In the genomic region with DNA sequence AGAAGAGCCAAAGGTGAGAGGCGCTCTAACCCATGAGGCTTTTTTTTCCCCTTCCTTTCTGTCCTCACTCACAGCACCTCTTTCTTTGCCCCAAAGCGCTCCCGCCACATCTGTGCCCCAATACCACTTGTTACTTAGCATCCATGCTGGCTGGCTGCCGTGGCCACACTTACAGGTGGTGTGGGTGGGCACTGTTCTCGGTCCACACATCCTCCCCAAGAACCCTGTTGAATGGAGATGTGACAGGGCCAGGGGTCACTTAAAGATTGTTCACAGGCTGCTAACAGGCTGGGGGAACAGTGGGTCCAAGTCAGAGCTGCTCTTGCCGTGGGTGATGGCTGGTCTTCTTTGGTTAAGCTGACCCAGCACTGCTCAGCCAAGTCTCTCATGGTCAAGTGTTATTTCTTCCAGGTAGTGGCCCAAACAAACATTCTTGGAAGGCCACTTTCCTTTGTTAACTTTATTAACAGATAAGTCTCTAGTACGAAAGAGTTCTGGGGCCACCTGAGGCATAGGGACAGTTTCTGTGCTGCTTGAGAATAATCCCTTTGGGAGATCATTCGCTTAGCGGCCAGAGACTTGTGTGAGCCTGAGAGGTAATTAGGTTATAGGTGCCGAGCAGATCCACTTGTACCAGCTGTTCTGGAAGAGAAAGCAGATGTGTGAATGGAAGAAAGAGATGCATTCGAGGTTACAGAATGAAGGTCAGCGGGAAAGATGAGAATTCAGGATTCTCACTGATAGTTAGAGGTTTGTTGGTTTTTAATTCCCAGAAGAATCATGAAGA, we compare ENCODE assay signal across 19 cellular contexts.
"Had no signal": no experiment of that assay in that cellular context is flagged by ENCODE, and none has a peak within 500 bp of the region (broad histone marks: within the 10 kb centered on the region; RNA-seq: fewer than 3 reads in every experiment).

No MANE protein-coding gene starts in this region.

- H3K4me3 ChIP-seq: adrenal gland, cardiac muscle cell, prostate gland, suprapubic skin had no signal

- DNase-seq: activated CD4-positive, alpha-beta T cell treated with anti-CD3 and anti-CD28 coated beads, Interleukin-2, amount 50 U/mL, for 48 hours; activated CD4-positive, CD25-positive, alpha-beta regulatory T cell treated with anti-CD3 and anti-CD28 coated beads, Interleukin-2, amount 50 U/mL, for 72 hours; activated CD8-positive, alpha-beta memory T cell treated with anti-CD3 and anti-CD28 coated beads, Interleukin-2, amount 10 ng/mL, durations not matched to agents 7 days and 5 days; activated naive CD4-positive, alpha-beta T cell treated with anti-CD3 and anti-CD28 coated beads, Interleukin-2, amount 10 ng/mL, durations not matched to agents 7 days and 5 days; activated T-cell treated with anti-CD3 and anti-CD28 coated beads, Interleukin-2, amount 50 U/mL, for 24 hours; adrenal gland; erythroblast; nucleus accumbens; right cardiac atrium; small intestine; stimulated activated CD4-positive, alpha-beta T cell treated with anti-CD3 and anti-CD28 coated beads, Interleukin-4, amount 100 ng/mL, for 24 hours; stimulated activated naive CD8-positive, alpha-beta T cell treated with anti-CD3 and anti-CD28 coated beads, Interleukin-15, Interleukin-2, amounts not matched to agents 100 U/mL and 50 U/mL, for 24 hours; T-cell; T-helper 9 cell had no signal

- ATAC-seq: activated CD8-positive, alpha-beta memory T cell treated with anti-CD3 and anti-CD28 coated beads, Interleukin-2, amount 10 ng/mL, durations not matched to agents 7 days and 5 days; left lobe of liver; natural killer cell treated with Interleukin-12 subunit alpha and Interleukin-12 subunit beta and Interleukin-15 and Interleukin-18, amount 100 ng/mL, for 72 hours; right cardiac atrium; stimulated activated naive CD8-positive, alpha-beta T cell treated with anti-CD3 and anti-CD28 coated beads, Interleukin-15, Interleukin-2, amounts not matched to agents 100 U/mL and 50 U/mL, for 24 hours; T-cell had no signal

- H3K27ac ChIP-seq: adrenal gland, cardiac muscle cell, prostate gland, suprapubic skin had no signal

- H3K27me3 ChIP-seq: adrenal gland, cardiac muscle cell, suprapubic skin had no signal

- H3K9me3 ChIP-seq: adrenal gland, prostate gland had no signal

- H3K36me3 ChIP-seq: adrenal gland, cardiac muscle cell, prostate gland, suprapubic skin had no signal

- H3K4me1 ChIP-seq: adrenal gland, prostate gland had no signal
